Comparison of ENCODE assay signal across 1 cellular context in the genomic region with DNA sequence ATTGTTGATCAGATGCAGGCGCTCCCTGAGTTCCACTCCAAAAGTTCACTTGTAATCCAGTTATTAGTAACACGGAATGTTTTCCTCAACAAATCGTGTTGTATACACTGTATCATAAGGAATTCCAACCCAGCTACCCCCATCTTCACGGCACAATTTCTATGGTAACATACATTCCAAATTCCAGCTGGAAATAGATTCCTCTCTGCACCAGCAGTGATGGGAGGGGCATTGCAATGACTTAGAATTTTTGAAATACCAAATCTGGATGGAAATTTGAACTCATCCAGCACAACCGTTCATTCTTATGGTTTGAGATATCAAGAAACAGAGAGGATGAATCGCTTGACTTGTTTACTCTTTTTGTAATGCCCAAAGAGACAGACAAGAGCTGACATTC.
TF ChIP-seq lines count a peak whose summit lies in the region.

No MANE protein-coding gene starts in this region.

TF ChIP-seq in HepG2, 621 proteins besides CTCF, POLR2A, EP300 and RAD21:
- TF ChIP-seq, protein P1, sequence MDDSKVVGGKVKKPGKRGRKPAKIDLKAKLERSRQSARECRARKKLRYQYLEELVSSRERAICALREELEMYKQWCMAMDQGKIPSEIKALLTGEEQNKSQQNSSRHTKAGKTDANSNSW (CRISPR knock-in tag; IDR thresholded peaks at IDR 0.05; ENCODE audit: borderline replicate concordance), result no peak
- TF ChIP-seq ARNT (IDR thresholded peaks at IDR 0.05) (no peak), DMAP1 (CRISPR knock-in tag; IDR thresholded peaks at IDR 0.05) (no peak), ZNF232 (CRISPR knock-in tag; IDR thresholded peaks at IDR 0.05; ENCODE audit: borderline replicate concordance) (no peak), RXRB (CRISPR knock-in tag; IDR thresholded peaks at IDR 0.05; ENCODE audit: borderline replicate concordance) (no peak), ZSCAN9 (CRISPR knock-in tag; IDR thresholded peaks at IDR 0.05; ENCODE audit: borderline replicate concordance) (no peak), ZBTB21 (CRISPR knock-in tag; IDR thresholded peaks at IDR 0.05) (no peak), PTBP1 (IDR thresholded peaks at IDR 0.05; ENCODE audit: low read depth, low read length, poor library complexity, severe bottlenecking) (no peak), NFIC (IDR thresholded peaks at IDR 0.05; ENCODE audit: low read length) (no peak), CHD2 (IDR thresholded peaks at IDR 0.05; ENCODE audit: low read depth, low read length) (no peak), BRCA1 (CRISPR knock-in tag; IDR thresholded peaks at IDR 0.05) (no peak), SIX4 (CRISPR knock-in tag; IDR thresholded peaks at IDR 0.05) (no peak), ZMYM2 (CRISPR knock-in tag; IDR thresholded peaks at IDR 0.05) (no peak), HCFC1 (IDR thresholded peaks at IDR 0.05; ENCODE audit: low read depth, low read length) (no peak), ZNF737 (CRISPR knock-in tag; IDR thresholded peaks at IDR 0.05; ENCODE audit: borderline replicate concordance) (no peak)
- TF ChIP-seq, protein P2, sequence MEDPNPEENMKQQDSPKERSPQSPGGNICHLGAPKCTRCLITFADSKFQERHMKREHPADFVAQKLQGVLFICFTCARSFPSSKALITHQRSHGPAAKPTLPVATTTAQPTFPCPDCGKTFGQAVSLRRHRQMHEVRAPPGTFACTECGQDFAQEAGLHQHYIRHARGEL (CRISPR knock-in tag; IDR thresholded peaks at IDR 0.05), result no peak
- TF ChIP-seq, protein P3, sequence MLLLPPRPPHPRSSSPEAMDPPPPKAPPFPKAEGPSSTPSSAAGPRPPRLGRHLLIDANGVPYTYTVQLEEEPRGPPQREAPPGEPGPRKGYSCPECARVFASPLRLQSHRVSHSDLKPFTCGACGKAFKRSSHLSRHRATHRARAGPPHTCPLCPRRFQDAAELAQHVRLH (CRISPR knock-in tag; IDR thresholded peaks at IDR 0.05; ENCODE audit: borderline replicate concordance, low read depth), result no peak
- TF ChIP-seq, protein P4, sequence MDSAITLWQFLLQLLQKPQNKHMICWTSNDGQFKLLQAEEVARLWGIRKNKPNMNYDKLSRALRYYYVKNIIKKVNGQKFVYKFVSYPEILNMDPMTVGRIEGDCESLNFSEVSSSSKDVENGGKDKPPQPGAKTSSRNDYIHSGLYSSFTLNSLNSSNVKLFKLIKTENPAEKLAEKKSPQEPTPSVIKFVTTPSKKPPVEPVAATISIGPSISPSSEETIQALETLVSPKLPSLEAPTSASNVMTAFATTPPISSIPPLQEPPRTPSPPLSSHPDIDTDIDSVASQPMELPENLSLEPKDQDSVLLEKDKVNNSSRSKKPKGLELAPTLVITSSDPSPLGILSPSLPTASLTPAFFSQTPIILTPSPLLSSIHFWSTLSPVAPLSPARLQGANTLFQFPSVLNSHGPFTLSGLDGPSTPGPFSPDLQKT (CRISPR knock-in tag; IDR thresholded peaks at IDR 0.05; ENCODE audit: borderline replicate concordance), result no peak
- TF ChIP-seq, protein P5, sequence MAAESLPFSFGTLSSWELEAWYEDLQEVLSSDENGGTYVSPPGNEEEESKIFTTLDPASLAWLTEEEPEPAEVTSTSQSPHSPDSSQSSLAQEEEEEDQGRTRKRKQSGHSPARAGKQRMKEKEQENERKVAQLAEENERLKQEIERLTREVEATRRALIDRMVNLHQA (CRISPR knock-in tag; IDR thresholded peaks at IDR 0.05), result no peak
- TF ChIP-seq, protein P6, sequence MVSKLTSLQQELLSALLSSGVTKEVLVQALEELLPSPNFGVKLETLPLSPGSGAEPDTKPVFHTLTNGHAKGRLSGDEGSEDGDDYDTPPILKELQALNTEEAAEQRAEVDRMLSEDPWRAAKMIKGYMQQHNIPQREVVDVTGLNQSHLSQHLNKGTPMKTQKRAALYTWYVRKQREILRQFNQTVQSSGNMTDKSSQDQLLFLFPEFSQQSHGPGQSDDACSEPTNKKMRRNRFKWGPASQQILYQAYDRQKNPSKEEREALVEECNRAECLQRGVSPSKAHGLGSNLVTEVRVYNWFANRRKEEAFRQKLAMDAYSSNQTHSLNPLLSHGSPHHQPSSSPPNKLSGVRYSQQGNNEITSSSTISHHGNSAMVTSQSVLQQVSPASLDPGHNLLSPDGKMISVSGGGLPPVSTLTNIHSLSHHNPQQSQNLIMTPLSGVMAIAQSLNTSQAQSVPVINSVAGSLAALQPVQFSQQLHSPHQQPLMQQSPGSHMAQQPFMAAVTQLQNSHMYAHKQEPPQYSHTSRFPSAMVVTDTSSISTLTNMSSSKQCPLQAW (CRISPR knock-in tag; IDR thresholded peaks at IDR 0.05), result no peak
